1 cellular context compared by ENCODE assay signal in the genomic region with DNA sequence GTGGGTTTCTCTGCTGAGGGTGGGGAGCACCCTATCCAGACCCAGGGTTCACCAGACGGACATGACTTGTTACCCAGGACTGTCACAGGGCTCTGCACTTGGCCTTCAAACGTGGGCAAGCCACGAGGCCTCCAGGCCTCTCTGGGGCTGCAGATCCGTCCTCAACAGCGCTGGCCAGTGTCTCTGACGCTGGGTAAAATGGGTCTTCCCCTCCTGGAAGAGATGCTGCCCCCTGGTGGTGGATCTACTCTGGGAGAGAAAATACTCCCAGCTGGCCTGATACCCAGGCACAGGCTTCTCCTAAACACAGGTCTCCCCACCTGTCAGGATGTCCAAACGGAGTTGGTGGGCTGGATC.
A peak's percentile ranks its signal among the peaks of the same experiment; 100 is the strongest.
TF ChIP-seq lines count a peak whose summit lies in the region.

No MANE protein-coding gene starts in this region.

TF ChIP-seq in HepG2, 621 proteins besides CTCF, POLR2A, EP300 and RAD21 (continued from another document and continues in another):
- TF ChIP-seq, protein P1, sequence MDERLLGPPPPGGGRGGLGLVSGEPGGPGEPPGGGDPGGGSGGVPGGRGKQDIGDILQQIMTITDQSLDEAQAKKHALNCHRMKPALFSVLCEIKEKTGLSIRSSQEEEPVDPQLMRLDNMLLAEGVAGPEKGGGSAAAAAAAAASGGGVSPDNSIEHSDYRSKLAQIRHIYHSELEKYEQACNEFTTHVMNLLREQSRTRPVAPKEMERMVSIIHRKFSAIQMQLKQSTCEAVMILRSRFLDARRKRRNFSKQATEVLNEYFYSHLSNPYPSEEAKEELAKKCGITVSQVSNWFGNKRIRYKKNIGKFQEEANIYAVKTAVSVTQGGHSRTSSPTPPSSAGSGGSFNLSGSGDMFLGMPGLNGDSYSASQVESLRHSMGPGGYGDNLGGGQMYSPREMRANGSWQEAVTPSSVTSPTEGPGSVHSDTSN (CRISPR knock-in tag; IDR thresholded peaks at IDR 0.05), result no peak
- no peak for TF ChIP-seq ZNF589 (CRISPR knock-in tag; conservative IDR thresholded peaks at IDR 0.05)
- TF ChIP-seq ZNF3 (CRISPR knock-in tag; IDR thresholded peaks at IDR 0.05), result no peak
- no peak for TF ChIP-seq ZC3H4 (CRISPR knock-in tag; IDR thresholded peaks at IDR 0.05; ENCODE audit: borderline replicate concordance)
- TF ChIP-seq FOXA3 (CRISPR knock-in tag; IDR thresholded peaks at IDR 0.05), result 0 out of 2 replicates have a peak, but pooled peaks have one; percentile 23
- TF ChIP-seq ZNF431 (CRISPR knock-in tag; IDR thresholded peaks at IDR 0.05; ENCODE audit: borderline replicate concordance, low read depth), result 0 out of 2 replicates have a peak, but pooled peaks have one; percentile 3
- TF ChIP-seq KAT8 (CRISPR knock-in tag; IDR thresholded peaks at IDR 0.05), result no peak
- TF ChIP-seq, protein P2, sequence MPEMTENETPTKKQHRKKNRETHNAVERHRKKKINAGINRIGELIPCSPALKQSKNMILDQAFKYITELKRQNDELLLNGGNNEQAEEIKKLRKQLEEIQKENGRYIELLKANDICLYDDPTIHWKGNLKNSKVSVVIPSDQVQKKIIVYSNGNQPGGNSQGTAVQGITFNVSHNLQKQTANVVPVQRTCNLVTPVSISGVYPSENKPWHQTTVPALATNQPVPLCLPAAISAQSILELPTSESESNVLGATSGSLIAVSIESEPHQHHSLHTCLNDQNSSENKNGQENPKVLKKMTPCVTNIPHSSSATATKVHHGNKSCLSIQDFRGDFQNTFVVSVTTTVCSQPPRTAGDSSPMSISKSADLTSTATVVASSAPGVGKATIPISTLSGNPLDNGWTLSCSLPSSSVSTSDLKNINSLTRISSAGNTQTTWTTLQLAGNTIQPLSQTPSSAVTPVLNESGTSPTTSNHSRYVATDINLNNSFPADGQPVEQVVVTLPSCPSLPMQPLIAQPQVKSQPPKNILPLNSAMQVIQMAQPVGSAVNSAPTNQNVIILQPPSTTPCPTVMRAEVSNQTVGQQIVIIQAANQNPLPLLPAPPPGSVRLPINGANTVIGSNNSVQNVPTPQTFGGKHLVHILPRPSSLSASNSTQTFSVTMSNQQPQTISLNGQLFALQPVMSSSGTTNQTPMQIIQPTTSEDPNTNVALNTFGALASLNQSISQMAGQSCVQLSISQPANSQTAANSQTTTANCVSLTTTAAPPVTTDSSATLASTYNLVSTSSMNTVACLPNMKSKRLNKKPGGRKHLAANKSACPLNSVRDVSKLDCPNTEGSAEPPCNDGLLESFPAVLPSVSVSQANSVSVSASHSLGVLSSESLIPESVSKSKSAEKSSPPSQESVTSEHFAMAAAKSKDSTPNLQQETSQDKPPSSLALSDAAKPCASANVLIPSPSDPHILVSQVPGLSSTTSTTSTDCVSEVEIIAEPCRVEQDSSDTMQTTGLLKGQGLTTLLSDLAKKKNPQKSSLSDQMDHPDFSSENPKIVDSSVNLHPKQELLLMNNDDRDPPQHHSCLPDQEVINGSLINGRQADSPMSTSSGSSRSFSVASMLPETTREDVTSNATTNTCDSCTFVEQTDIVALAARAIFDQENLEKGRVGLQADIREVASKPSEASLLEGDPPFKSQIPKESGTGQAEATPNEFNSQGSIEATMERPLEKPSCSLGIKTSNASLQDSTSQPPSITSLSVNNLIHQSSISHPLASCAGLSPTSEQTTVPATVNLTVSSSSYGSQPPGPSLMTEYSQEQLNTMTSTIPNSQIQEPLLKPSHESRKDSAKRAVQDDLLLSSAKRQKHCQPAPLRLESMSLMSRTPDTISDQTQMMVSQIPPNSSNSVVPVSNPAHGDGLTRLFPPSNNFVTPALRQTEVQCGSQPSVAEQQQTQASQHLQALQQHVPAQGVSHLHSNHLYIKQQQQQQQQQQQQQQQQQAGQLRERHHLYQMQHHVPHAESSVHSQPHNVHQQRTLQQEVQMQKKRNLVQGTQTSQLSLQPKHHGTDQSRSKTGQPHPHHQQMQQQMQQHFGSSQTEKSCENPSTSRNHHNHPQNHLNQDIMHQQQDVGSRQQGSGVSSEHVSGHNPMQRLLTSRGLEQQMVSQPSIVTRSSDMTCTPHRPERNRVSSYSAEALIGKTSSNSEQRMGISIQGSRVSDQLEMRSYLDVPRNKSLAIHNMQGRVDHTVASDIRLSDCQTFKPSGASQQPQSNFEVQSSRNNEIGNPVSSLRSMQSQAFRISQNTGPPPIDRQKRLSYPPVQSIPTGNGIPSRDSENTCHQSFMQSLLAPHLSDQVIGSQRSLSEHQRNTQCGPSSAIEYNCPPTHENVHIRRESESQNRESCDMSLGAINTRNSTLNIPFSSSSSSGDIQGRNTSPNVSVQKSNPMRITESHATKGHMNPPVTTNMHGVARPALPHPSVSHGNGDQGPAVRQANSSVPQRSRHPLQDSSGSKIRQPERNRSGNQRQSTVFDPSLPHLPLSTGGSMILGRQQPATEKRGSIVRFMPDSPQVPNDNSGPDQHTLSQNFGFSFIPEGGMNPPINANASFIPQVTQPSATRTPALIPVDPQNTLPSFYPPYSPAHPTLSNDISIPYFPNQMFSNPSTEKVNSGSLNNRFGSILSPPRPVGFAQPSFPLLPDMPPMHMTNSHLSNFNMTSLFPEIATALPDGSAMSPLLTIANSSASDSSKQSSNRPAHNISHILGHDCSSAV (CRISPR knock-in tag; IDR thresholded peaks at IDR 0.05; ENCODE audit: borderline replicate concordance), result 0 out of 2 replicates have a peak, but pooled peaks have one; percentile 54
- no peak for TF ChIP-seq U2AF2 (IDR thresholded peaks at IDR 0.05; ENCODE audit: low read depth, low read length)
- no peak for TF ChIP-seq ATF7-NPFF (CRISPR knock-in tag; IDR thresholded peaks at IDR 0.05; ENCODE audit: low read depth)
- no peak for TF ChIP-seq ZNF839 (CRISPR knock-in tag; IDR thresholded peaks at IDR 0.05; ENCODE audit: borderline replicate concordance)
- no peak for TF ChIP-seq RBM39 (IDR thresholded peaks at IDR 0.05; ENCODE audit: low read depth, low read length, poor library complexity, severe bottlenecking)
- no peak for TF ChIP-seq ELF1 (CRISPR knock-in tag; IDR thresholded peaks at IDR 0.05)
- TF ChIP-seq ZNF207 (IDR thresholded peaks at IDR 0.05; ENCODE audit: borderline replicate concordance), result no peak
- peak; percentile 63; the same call in 1 of the 2 replicates for TF ChIP-seq ZNF850 (CRISPR knock-in tag; conservative IDR thresholded peaks at IDR 0.05)
- no peak for TF ChIP-seq SATB2 (CRISPR knock-in tag; IDR thresholded peaks at IDR 0.05)
- TF ChIP-seq ZNF180 (CRISPR knock-in tag; IDR thresholded peaks at IDR 0.05; ENCODE audit: borderline replicate concordance, low read depth), result no peak
- TF ChIP-seq, protein P3, sequence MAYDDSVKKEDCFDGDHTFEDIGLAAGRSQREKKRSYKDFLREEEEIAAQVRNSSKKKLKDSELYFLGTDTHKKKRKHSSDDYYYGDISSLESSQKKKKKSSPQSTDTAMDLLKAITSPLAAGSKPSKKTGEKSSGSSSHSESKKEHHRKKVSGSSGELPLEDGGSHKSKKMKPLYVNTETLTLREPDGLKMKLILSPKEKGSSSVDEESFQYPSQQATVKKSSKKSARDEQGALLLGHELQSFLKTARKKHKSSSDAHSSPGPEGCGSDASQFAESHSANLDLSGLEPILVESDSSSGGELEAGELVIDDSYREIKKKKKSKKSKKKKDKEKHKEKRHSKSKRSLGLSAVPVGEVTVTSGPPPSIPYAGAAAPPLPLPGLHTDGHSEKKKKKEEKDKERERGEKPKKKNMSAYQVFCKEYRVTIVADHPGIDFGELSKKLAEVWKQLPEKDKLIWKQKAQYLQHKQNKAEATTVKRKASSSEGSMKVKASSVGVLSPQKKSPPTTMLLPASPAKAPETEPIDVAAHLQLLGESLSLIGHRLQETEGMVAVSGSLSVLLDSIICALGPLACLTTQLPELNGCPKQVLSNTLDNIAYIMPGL (CRISPR knock-in tag; IDR thresholded peaks at IDR 0.05; ENCODE audit: borderline replicate concordance in 1 of 2, low read depth in 1 of 2), result peak; percentile 56 to 78; a peak in 3 of 4 replicates
- no peak for TF ChIP-seq ZNF337 (CRISPR knock-in tag; IDR thresholded peaks at IDR 0.05; ENCODE audit: borderline replicate concordance, low read depth)
- TF ChIP-seq, protein P4, sequence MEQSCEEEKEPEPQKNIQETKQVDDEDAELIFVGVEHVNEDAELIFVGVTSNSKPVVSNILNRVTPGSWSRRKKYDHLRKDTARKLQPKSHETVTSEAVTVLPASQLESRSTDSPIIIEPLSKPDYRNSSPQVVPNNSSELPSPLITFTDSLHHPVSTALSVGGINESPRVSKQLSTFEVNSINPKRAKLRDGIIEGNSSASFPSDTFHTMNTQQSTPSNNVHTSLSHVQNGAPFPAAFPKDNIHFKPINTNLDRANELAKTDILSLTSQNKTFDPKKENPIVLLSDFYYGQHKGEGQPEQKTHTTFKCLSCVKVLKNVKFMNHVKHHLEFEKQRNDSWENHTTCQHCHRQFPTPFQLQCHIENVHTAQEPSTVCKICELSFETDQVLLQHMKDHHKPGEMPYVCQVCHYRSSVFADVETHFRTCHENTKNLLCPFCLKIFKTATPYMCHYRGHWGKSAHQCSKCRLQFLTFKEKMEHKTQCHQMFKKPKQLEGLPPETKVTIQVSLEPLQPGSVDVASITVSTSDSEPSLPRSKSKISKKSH (CRISPR knock-in tag; IDR thresholded peaks at IDR 0.05; ENCODE audit: borderline replicate concordance), result no peak; the same call in 1 of the 2 replicates
- no peak for TF ChIP-seq ZNF660 (CRISPR knock-in tag; IDR thresholded peaks at IDR 0.05; ENCODE audit: borderline replicate concordance, low read depth)
- no peak for TF ChIP-seq CEBPG (CRISPR knock-in tag; IDR thresholded peaks at IDR 0.05)
- TF ChIP-seq SMC3 (IDR thresholded peaks at IDR 0.05; ENCODE audit: low read length), result peak; percentile 94
- TF ChIP-seq ZNF274 (CRISPR knock-in tag; IDR thresholded peaks at IDR 0.05), result no peak
- no peak for TF ChIP-seq BRCA1 (CRISPR knock-in tag; IDR thresholded peaks at IDR 0.05)
- TF ChIP-seq TARDBP (CRISPR knock-in tag; IDR thresholded peaks at IDR 0.05), result no peak
- TF ChIP-seq, protein P5, sequence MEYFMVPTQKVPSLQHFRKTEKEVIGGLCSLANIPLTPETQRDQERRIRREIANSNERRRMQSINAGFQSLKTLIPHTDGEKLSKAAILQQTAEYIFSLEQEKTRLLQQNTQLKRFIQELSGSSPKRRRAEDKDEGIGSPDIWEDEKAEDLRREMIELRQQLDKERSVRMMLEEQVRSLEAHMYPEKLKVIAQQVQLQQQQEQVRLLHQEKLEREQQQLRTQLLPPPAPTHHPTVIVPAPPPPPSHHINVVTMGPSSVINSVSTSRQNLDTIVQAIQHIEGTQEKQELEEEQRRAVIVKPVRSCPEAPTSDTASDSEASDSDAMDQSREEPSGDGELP (IDR thresholded peaks at IDR 0.05; ENCODE audit: borderline replicate concordance, low read depth), result peak; percentile 59; the same call in 1 of the 2 replicates
- TF ChIP-seq, protein P6, sequence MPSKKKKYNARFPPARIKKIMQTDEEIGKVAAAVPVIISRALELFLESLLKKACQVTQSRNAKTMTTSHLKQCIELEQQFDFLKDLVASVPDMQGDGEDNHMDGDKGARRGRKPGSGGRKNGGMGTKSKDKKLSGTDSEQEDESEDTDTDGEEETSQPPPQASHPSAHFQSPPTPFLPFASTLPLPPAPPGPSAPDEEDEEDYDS (CRISPR knock-in tag; IDR thresholded peaks at IDR 0.05), result peak; percentile 24; the same call in 1 of the 2 replicates
- TF ChIP-seq HDAC2 (CRISPR knock-in tag; IDR thresholded peaks at IDR 0.05), result 0 out of 2 replicates have a peak, but pooled peaks have one; percentile 48
- TF ChIP-seq, protein P7, sequence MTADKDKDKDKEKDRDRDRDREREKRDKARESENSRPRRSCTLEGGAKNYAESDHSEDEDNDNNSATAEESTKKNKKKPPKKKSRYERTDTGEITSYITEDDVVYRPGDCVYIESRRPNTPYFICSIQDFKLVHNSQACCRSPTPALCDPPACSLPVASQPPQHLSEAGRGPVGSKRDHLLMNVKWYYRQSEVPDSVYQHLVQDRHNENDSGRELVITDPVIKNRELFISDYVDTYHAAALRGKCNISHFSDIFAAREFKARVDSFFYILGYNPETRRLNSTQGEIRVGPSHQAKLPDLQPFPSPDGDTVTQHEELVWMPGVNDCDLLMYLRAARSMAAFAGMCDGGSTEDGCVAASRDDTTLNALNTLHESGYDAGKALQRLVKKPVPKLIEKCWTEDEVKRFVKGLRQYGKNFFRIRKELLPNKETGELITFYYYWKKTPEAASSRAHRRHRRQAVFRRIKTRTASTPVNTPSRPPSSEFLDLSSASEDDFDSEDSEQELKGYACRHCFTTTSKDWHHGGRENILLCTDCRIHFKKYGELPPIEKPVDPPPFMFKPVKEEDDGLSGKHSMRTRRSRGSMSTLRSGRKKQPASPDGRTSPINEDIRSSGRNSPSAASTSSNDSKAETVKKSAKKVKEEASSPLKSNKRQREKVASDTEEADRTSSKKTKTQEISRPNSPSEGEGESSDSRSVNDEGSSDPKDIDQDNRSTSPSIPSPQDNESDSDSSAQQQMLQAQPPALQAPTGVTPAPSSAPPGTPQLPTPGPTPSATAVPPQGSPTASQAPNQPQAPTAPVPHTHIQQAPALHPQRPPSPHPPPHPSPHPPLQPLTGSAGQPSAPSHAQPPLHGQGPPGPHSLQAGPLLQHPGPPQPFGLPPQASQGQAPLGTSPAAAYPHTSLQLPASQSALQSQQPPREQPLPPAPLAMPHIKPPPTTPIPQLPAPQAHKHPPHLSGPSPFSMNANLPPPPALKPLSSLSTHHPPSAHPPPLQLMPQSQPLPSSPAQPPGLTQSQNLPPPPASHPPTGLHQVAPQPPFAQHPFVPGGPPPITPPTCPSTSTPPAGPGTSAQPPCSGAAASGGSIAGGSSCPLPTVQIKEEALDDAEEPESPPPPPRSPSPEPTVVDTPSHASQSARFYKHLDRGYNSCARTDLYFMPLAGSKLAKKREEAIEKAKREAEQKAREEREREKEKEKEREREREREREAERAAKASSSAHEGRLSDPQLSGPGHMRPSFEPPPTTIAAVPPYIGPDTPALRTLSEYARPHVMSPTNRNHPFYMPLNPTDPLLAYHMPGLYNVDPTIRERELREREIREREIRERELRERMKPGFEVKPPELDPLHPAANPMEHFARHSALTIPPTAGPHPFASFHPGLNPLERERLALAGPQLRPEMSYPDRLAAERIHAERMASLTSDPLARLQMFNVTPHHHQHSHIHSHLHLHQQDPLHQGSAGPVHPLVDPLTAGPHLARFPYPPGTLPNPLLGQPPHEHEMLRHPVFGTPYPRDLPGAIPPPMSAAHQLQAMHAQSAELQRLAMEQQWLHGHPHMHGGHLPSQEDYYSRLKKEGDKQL (CRISPR knock-in tag; IDR thresholded peaks at IDR 0.05; ENCODE audit: low read depth), result no peak
- no peak for TF ChIP-seq ZNF160 (CRISPR knock-in tag; IDR thresholded peaks at IDR 0.05)
- TF ChIP-seq ZNF572 (CRISPR knock-in tag; IDR thresholded peaks at IDR 0.05), result peak; percentile 54; the same call in 1 of the 2 replicates
- no peak for TF ChIP-seq REL (CRISPR knock-in tag; conservative IDR thresholded peaks at IDR 0.05)
- no peak for TF ChIP-seq KLF9 (CRISPR knock-in tag; IDR thresholded peaks at IDR 0.05; ENCODE audit: low read depth)
- TF ChIP-seq SALL1 (CRISPR knock-in tag; IDR thresholded peaks at IDR 0.05), result peak; percentile 12; the same call in 1 of the 2 replicates
- no peak for TF ChIP-seq ZNF263 (CRISPR knock-in tag; IDR thresholded peaks at IDR 0.05)
